14 cellular contexts compared by ENCODE assay signal in the genomic region with DNA sequence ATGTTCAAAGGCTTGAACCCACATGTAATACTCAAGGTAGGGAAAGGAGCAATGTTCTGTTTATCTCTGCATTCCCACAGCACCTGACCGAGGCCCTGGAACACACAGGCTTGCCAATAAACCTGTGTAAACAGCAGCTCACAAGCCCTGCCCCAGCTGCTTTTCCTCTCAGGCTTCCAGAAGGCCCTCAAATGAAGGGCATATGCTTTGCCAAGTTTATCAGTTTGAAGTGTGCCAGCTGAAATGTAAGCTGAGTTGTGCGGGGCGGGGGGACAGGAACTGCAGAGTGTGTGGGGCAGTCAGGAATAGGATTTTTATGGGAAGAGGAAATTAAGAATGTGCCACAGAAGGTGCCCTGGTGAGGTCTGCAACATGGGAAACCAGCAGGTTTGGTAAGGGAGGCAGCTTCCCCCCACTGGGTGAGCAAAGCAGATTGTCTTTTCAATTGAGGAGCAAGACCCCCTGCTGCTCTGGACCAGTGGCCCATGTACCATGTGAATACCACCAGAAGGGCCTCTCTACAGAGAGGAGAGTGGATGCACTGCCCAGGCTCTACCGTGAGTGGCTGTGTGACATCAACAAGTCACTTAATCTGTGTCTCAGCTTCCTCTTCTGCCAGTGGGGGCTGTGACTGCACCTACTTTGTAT.
DNase-seq lines count a peak whose midpoint lies in the region; ATAC-seq and TF ChIP-seq lines count a peak whose summit lies in the region.
"Had no signal": no experiment of that assay in that cellular context is flagged by ENCODE, and none has a peak within 500 bp of the region (broad histone marks: within the 10 kb centered on the region; RNA-seq: fewer than 3 reads in every experiment).

No MANE protein-coding gene starts in this region.

- H3K36me3 ChIP-seq in HEK293 (ENCODE audit: control insufficient read depth in 2 of 2, insufficient read depth in 1 of 2, low read length in 2 of 2): no peaks in the 10 kb centered on the region
- H3K36me3 ChIP-seq in prostate gland: no peaks in the 10 kb centered on the region
- no peaks in the 10 kb centered on the region for H3K36me3 ChIP-seq in SK-N-SH (replicated peaks in 1 of 2; ENCODE audit: control insufficient read depth in 1 of 2, insufficient read depth in 2 of 2, low read length in 1 of 2)
- H3K36me3 ChIP-seq: BLaER1 treated with 17β-estradiol and CSF1 and Interleukin-3, amounts not matched to agents 10 nM and 100 nM had no signal

- H3F3A ChIP-seq in SK-N-SH (replicated peaks; ENCODE audit: insufficient read depth): peaks cover 16% of the 10 kb centered on the region

- H4K20me1 ChIP-seq in SK-N-SH (ENCODE audit: insufficient read depth): no peaks in the 10 kb centered on the region
- H4K20me1 ChIP-seq: BLaER1 treated with 17β-estradiol and CSF1 and Interleukin-3, amounts not matched to agents 10 nM and 100 nM had no signal

- no peak overlapping the region for H3K4me3 ChIP-seq in HEK293 (ENCODE audit: low read depth, low read length)
- no peak overlapping the region for H3K4me3 ChIP-seq in prostate gland
- H3K4me3 ChIP-seq in SK-N-SH (ENCODE audit: low read depth in 2 of 2, low read length in 1 of 2): no peak overlapping the region
- H3K4me3 ChIP-seq: BLaER1 treated with 17β-estradiol and CSF1 and Interleukin-3, amounts not matched to agents 10 nM and 100 nM had no signal

- POLR2A ChIA-PET in HEK293 (lab: Yijun Ruan, JAX): no interaction called here
- POLR2A ChIA-PET in SK-N-SH (lab: Yijun Ruan, JAX): no interaction called here

- H3K4me1 ChIP-seq in HEK293 (ENCODE audit: control insufficient read depth, insufficient read depth, low read length) (no peaks in the 10 kb centered on the region), prostate gland (replicated peaks) (peaks cover 6% of the 10 kb centered on the region), SK-N-SH (ENCODE audit: control insufficient read depth in 1 of 2, insufficient read depth in 2 of 2, low read depth in 1 of 2, low read length in 1 of 2) (peaks cover 8 to 15% of the 10 kb centered on the region in 2 experiments; a peak in 3 of 4 replicates)
- H3K4me1 ChIP-seq: BLaER1 treated with 17β-estradiol and CSF1 and Interleukin-3, amounts not matched to agents 10 nM and 100 nM had no signal

- WGBS in prostate gland: 58% methylated on average over 4 of the region's 4 CpGs
- 84% methylated on average over 4 of the region's 4 CpGs for WGBS in SK-N-SH (ENCODE audit: low lambda C conversion rate)

- TF ChIP-seq RAD21 in SK-N-SH (IDR thresholded peaks at IDR 0.05; ENCODE audit: low read length): no peak

- DNase-seq in NCI-H2171 (lab: John Stamatoyannopoulos, UW) (peak; percentile 71), cerebellar nuclear complex (lab: John Stamatoyannopoulos, UW) (peak; percentile 62 to 75), prostate gland (ENCODE audit: low spot score) (peak; percentile 91), SK-N-SH (no peak), NCI-H2227 treated with DMSO at 0.1 percent for 48 hours (lab: John Stamatoyannopoulos, UW) (no peak)
- DNase-seq: activated naive CD8-positive, alpha-beta T cell treated with anti-CD3 and anti-CD28 coated beads, Interleukin-2, amount 50 U/mL, for 24 hours; foreskin fibroblast; MM.1S; occipital lobe; stimulated activated CD4-positive, alpha-beta T cell treated with anti-CD3 and anti-CD28 coated beads, Interleukin-2, amount 100 ng/mL, for 48 hours had no signal

- no peak for TF ChIP-seq EP300 in SK-N-SH (IDR thresholded peaks at IDR 0.05; ENCODE audit: borderline replicate concordance in 1 of 2, low read depth in 1 of 2, low read length in 1 of 2)

- no peak overlapping the region for H2AFZ ChIP-seq in SK-N-SH (ENCODE audit: low read depth)

- peaks cover 11% of the 10 kb centered on the region; the same call in 1 of the 2 replicates for H3K79me2 ChIP-seq in SK-N-SH (ENCODE audit: insufficient read depth)

- no peak for TF ChIP-seq POLR2A in prostate gland (IDR thresholded peaks at IDR 0.05)

- no peaks in the 10 kb centered on the region for H3K9me2 ChIP-seq in SK-N-SH

- ATAC-seq in HG03108 (IDR thresholded peaks at IDR 0.05; ENCODE audit: unreplicated experiment): no peak
- no peak for ATAC-seq in GM19463 (IDR thresholded peaks at IDR 0.05; ENCODE audit: unreplicated experiment)
- ATAC-seq: activated naive CD8-positive, alpha-beta T cell treated with anti-CD3 and anti-CD28 coated beads, Interleukin-2, amount 50 U/mL, for 24 hours had no signal

- H3K27ac ChIP-seq in HEK293 (ENCODE audit: extremely low read depth, low read depth, low read length): no peak overlapping the region
- H3K27ac ChIP-seq in prostate gland: no peak overlapping the region
- no peak overlapping the region for H3K27ac ChIP-seq in SK-N-SH (ENCODE audit: low read depth in 2 of 2, low read length in 1 of 2)
- H3K27ac ChIP-seq: BLaER1 treated with 17β-estradiol and CSF1 and Interleukin-3, amounts not matched to agents 10 nM and 100 nM had no signal

- no peaks in the 10 kb centered on the region for H3K27me3 ChIP-seq in prostate gland (replicated peaks; ENCODE audit: insufficient read depth)
- H3K27me3 ChIP-seq in SK-N-SH (ENCODE audit: insufficient read depth): no peaks in the 10 kb centered on the region
- H3K27me3 ChIP-seq: BLaER1 treated with 17β-estradiol and CSF1 and Interleukin-3, amounts not matched to agents 10 nM and 100 nM had no signal

- H3K9me3 ChIP-seq in HEK293 (ENCODE audit: control insufficient read depth, insufficient read depth, low read depth, low read length): no peaks in the 10 kb centered on the region
- no peaks in the 10 kb centered on the region for H3K9me3 ChIP-seq in prostate gland
- no peaks in the 10 kb centered on the region for H3K9me3 ChIP-seq in SK-N-SH
- H3K9me3 ChIP-seq: BLaER1 treated with 17β-estradiol and CSF1 and Interleukin-3, amounts not matched to agents 10 nM and 100 nM had no signal

- CTCF ChIA-PET in HEK293 (lab: Yijun Ruan, JAX): interaction anchor here (0.8 kb wide), 1 partner anchor 16 kb away, joined by 3 read pairs; no protein-coding TSS in a partner anchor
- CTCF ChIA-PET in SK-N-SH (lab: Yijun Ruan, JAX): interaction anchor here (1.4 to 2.3 kb wide), 3 partner anchors 16 to 195 kb away, joined by 3 to 8 read pairs (median 7); partner anchors contain the start of gene SPOCK1

- intact Hi-C loops in prostate gland (cut with DNase I): no loop called here

- no peak overlapping the region for H3K4me2 ChIP-seq in SK-N-SH
- H3K4me2 ChIP-seq: BLaER1 treated with 17β-estradiol and CSF1 and Interleukin-3, amounts not matched to agents 10 nM and 100 nM had no signal

- TF ChIP-seq CTCF in HEK293 (tag by site-specific recombination; IDR thresholded peaks at IDR 0.05) (no peak), prostate gland (IDR thresholded peaks at IDR 0.05) (no peak), SK-N-SH (IDR thresholded peaks at IDR 0.05) (no peak)

- H3K9ac ChIP-seq in SK-N-SH: no peak overlapping the region
- H3K9ac ChIP-seq: BLaER1 treated with 17β-estradiol and CSF1 and Interleukin-3, amounts not matched to agents 10 nM and 100 nM had no signal

TF ChIP-seq in HEK293, 187 proteins besides CTCF, POLR2A, EP300 and RAD21:
- TF ChIP-seq ZIC2 (tag by site-specific recombination; IDR thresholded peaks at IDR 0.05): peak; percentile 83
- TF ChIP-seq OSR2 (tag by site-specific recombination; IDR thresholded peaks at IDR 0.05): no peak

TF ChIP-seq in SK-N-SH, 30 proteins besides CTCF, POLR2A, EP300 and RAD21:
- no peak for TF ChIP-seq RCOR1 (IDR thresholded peaks at IDR 0.05; ENCODE audit: low read length)
- TF ChIP-seq MEF2A (IDR thresholded peaks at IDR 0.05; ENCODE audit: borderline replicate concordance, low read depth): no peak

Comparison
In these comparisons a context has a peak if more than half of its experiments do, and no peak if none do; other contexts are left out.
1. DNase-seq: peak in NCI-H2171 (single experiment), cerebellar nuclear complex (2 of 2) and prostate gland (single experiment); none in SK-N-SH (single experiment) and NCI-H2227 treated with DMSO at 0.1 percent for 48 hours (single experiment).